ENCODE assay signal across 1 cellular context in genomic region chr9:112570731-112571167, GRCh38.
TF ChIP-seq lines count a peak whose summit lies in the region.

No MANE protein-coding gene starts in this region.

TF ChIP-seq in neural cell, 6 proteins besides CTCF, POLR2A, EP300 and RAD21:
- TF ChIP-seq POLR2AphosphoS5 (IDR thresholded peaks at IDR 0.05) = no peak
- TF ChIP-seq REST (IDR thresholded peaks at IDR 0.05; ENCODE audit: borderline replicate concordance) = no peak
- TF ChIP-seq TAF1 (IDR thresholded peaks at IDR 0.05; ENCODE audit: low read depth) = no peak
- no peak for TF ChIP-seq EZH2 (IDR thresholded peaks at IDR 0.05; ENCODE audit: borderline replicate concordance, insufficient read depth, low read length, poor library complexity, severe bottlenecking)
- no peak for TF ChIP-seq MXI1 (conservative IDR thresholded peaks at IDR 0.05; ENCODE audit: poor library complexity, severe bottlenecking)
- TF ChIP-seq SMC3 (conservative IDR thresholded peaks at IDR 0.05; ENCODE audit: poor library complexity) = no peak
